13 cellular contexts compared by ENCODE assay signal in genomic region chr5:377326-377981, GRCh38. TPM values are rescaled to one million over a fixed set of nuclear protein-coding genes. Genes with fewer than 3 reads are reported as not detected.
A peak's percentile ranks its signal among the peaks of the same experiment; 100 is the strongest.
DNase-seq lines count a peak whose midpoint lies in the region; TF ChIP-seq lines count a peak whose summit lies in the region.
"Had no signal": no experiment of that assay in that cellular context is flagged by ENCODE, and none has a peak within 500 bp of the region (broad histone marks: within the 10 kb centered on the region; RNA-seq: fewer than 3 reads in every experiment).

No MANE protein-coding gene starts in this region.

- DNase-seq in GM23248: no peak
- no peak for DNase-seq in activated naive CD8-positive, alpha-beta T cell treated with anti-CD3 and anti-CD28 coated beads for 36 hours
- DNase-seq in mesothelial cell of epicardium (ENCODE audit: low spot score in 2 of 2, unreplicated experiment in 2 of 2): peak in 1 of 2 experiments; percentile 25
- no peak for DNase-seq in immature natural killer cell
- no peak for DNase-seq in SK-N-DZ (ENCODE audit: low spot score)
- no peak for DNase-seq in NCI-H748 treated with DMSO at 0.1 percent for 48 hours (lab: John Stamatoyannopoulos, UW)
- no peak for DNase-seq in NCI-H1436 treated with DMSO at 0.1 percent for 48 hours (lab: John Stamatoyannopoulos, UW)
- DNase-seq: KBM-7, OCI-M1 had no signal

- H3K9me3 Mint-ChIP-seq in activated naive CD8-positive, alpha-beta T cell treated with anti-CD3 and anti-CD28 coated beads for 36 hours: peaks cover 16% of the 10 kb centered on the region
- H3K9me3 Mint-ChIP-seq in mesothelial cell of epicardium: peaks cover 19% of the 10 kb centered on the region
- peaks cover 0 to 3% (median 0%) of the 10 kb centered on the region in 6 donors for H3K9me3 Mint-ChIP-seq in immature natural killer cell
- H3K9me3 Mint-ChIP-seq: GM23338 had no signal

- peak overlapping the region; percentile 63; the same call in 1 of the 2 replicates for H3K9ac ChIP-seq in GM23248

- no peaks in the 10 kb centered on the region for H3K9me3 ChIP-seq in GM23248 (ENCODE audit: low read depth)

- H3K9me2 ChIP-seq in GM23248 (ENCODE audit: insufficient read depth): no peaks in the 10 kb centered on the region

- H3K27ac ChIP-seq in ACC112 (ENCODE audit: low read depth, low read length): peak overlapping the region; percentile 76
- H3K27ac ChIP-seq in GM23248: peak overlapping the region; percentile 81

- no peak for TF ChIP-seq CTCF in mesothelial cell of epicardium (IDR thresholded peaks at IDR 0.05; ENCODE audit: unreplicated experiment)

- in situ Hi-C loops in GM23248 (cut with MboI): no loop called here

- peaks cover 61% of the 10 kb centered on the region for H3K36me3 Mint-ChIP-seq in activated naive CD8-positive, alpha-beta T cell treated with anti-CD3 and anti-CD28 coated beads for 36 hours
- H3K36me3 Mint-ChIP-seq in mesothelial cell of epicardium (peaks cover 21% of the 10 kb centered on the region), immature natural killer cell (peaks cover 0 to 4% (median 0%) of the 10 kb centered on the region in 3 donors)
- H3K36me3 Mint-ChIP-seq: CD8-positive, alpha-beta T cell; memory B cell had no signal

- H3K79me2 ChIP-seq in ACC112 (ENCODE audit: control insufficient read depth, insufficient read depth, low read length, unreplicated experiment) (no peaks in the 10 kb centered on the region), GM23248 (ENCODE audit: insufficient read depth) (peaks cover 29% of the 10 kb centered on the region)

- peak overlapping the region; percentile 99 for H3K27ac Mint-ChIP-seq in activated naive CD8-positive, alpha-beta T cell treated with anti-CD3 and anti-CD28 coated beads for 36 hours
- H3K27ac Mint-ChIP-seq in mesothelial cell of epicardium: peak overlapping the region; percentile 30
- no peak overlapping the region for H3K27ac Mint-ChIP-seq in immature natural killer cell
- H3K27ac Mint-ChIP-seq: CD8-positive, alpha-beta T cell; GM23338; memory B cell had no signal

- H3K27me3 Mint-ChIP-seq in activated naive CD8-positive, alpha-beta T cell treated with anti-CD3 and anti-CD28 coated beads for 36 hours: no peaks in the 10 kb centered on the region
- H3K27me3 Mint-ChIP-seq in mesothelial cell of epicardium (ENCODE audit: low read depth) (peaks cover 13% of the 10 kb centered on the region), immature natural killer cell (ENCODE audit: low read depth in 3 of 3) (peaks cover 2 to 10% (median 8%) of the 10 kb centered on the region in 3 donors)

- WGBS in GM23248 (ENCODE audit: low coverage in 1 of 2, low lambda C conversion rate in 2 of 2, missing lambda C conversion rate in 2 of 2), 2 experiments: 92 to 94% methylated on average over 9 to 10 of the region's 10 CpGs

- H3K4me3 Mint-ChIP-seq in activated naive CD8-positive, alpha-beta T cell treated with anti-CD3 and anti-CD28 coated beads for 36 hours: peak overlapping the region; percentile 10
- H3K4me3 Mint-ChIP-seq in mesothelial cell of epicardium (no peak overlapping the region), immature natural killer cell (no peak overlapping the region)
- H3K4me3 Mint-ChIP-seq: CD8-positive, alpha-beta T cell; GM23338; memory B cell had no signal

- H3K4me1 Mint-ChIP-seq in activated naive CD8-positive, alpha-beta T cell treated with anti-CD3 and anti-CD28 coated beads for 36 hours: peaks cover 75% of the 10 kb centered on the region
- peaks cover 25% of the 10 kb centered on the region for H3K4me1 Mint-ChIP-seq in mesothelial cell of epicardium
- H3K4me1 Mint-ChIP-seq in immature natural killer cell: no peaks in the 10 kb centered on the region
- H3K4me1 Mint-ChIP-seq: memory B cell had no signal

- no peak overlapping the region for H3K4me2 ChIP-seq in GM23248 (ENCODE audit: unreplicated experiment)
- H3K4me2 ChIP-seq: GM23338 had no signal

- peaks cover 55% of the 10 kb centered on the region for H3K4me1 ChIP-seq in ACC112 (ENCODE audit: control insufficient read depth, insufficient read depth, low read length, unreplicated experiment)
- peaks cover 45% of the 10 kb centered on the region for H3K4me1 ChIP-seq in GM23248 (ENCODE audit: insufficient read depth)

- no peak overlapping the region for H2AFZ ChIP-seq in ACC112 (ENCODE audit: low read length, unreplicated experiment)
- H2AFZ ChIP-seq in GM23248: no peak overlapping the region
- H2AFZ ChIP-seq: GM23338 had no signal

- H3K27me3 ChIP-seq in ACC112 (ENCODE audit: insufficient read depth, low read length) (no peaks in the 10 kb centered on the region), GM23248 (replicated peaks; ENCODE audit: insufficient read depth) (no peaks in the 10 kb centered on the region)

- H3F3A ChIP-seq in GM23248 (ENCODE audit: insufficient read depth): peaks cover 51% of the 10 kb centered on the region

- peaks cover 25% of the 10 kb centered on the region for H3K36me3 ChIP-seq in ACC112 (ENCODE audit: insufficient read depth, low read length)
- peaks cover 8% of the 10 kb centered on the region; the same call in 1 of the 2 replicates for H3K36me3 ChIP-seq in GM23248 (ENCODE audit: low read depth)

- no peak overlapping the region for H3K4me3 ChIP-seq in ACC112 (ENCODE audit: low read depth, low read length)
- no peak overlapping the region for H3K4me3 ChIP-seq in GM23248
- H3K4me3 ChIP-seq: GM23338 had no signal

- H4K20me1 ChIP-seq in GM23248 (ENCODE audit: insufficient read depth): no peaks in the 10 kb centered on the region

RNA-seq across cellular contexts. Expression of gene AHRR, which starts 55.9 kb away (rescaled TPM):
- total RNA-seq in GM23248 (2014; rRNA removed; shearing (Covaris generic)): 33.7 and 40.0 TPM in 2 replicates
- polyA plus RNA-seq in GM23248 (2016; fragmentation: Nextera tagmentation; extraction: Ambion mirVana) (11.9 and 13.2 TPM in 2 replicates), immature natural killer cell (under 1 TPM in 1 of 3 donors, not detected in 2; 0.16 TPM)
- total RNA-seq in activated naive CD8-positive, alpha-beta T cell treated with anti-CD3 and anti-CD28 coated beads for 36 hours: 10 to 100 TPM; 24.0 to 26.6 TPM
- 10.7 to 12.7 TPM (median 10.9 TPM) in 3 replicates for total RNA-seq in mesothelial cell of epicardium
- 0.10 and 0.12 TPM in 2 replicates for polyA plus RNA-seq in SK-N-DZ (2014; cell fraction: cytosol; rRNA removed)
- 0.39 and 1.3 TPM in 2 replicates for polyA plus RNA-seq in SK-N-DZ (2014; cell fraction: nucleus; rRNA removed)

Comparison
In these comparisons a context has a peak if more than half of its experiments do, and no peak if none do; other contexts are left out.
1. H3K27ac Mint-ChIP-seq: peak in activated naive CD8-positive, alpha-beta T cell treated with anti-CD3 and anti-CD28 coated beads for 36 hours (single experiment) and mesothelial cell of epicardium (single experiment); none in immature natural killer cell (0 of 6).